18 cellular contexts compared by ENCODE assay signal in the genomic region with DNA sequence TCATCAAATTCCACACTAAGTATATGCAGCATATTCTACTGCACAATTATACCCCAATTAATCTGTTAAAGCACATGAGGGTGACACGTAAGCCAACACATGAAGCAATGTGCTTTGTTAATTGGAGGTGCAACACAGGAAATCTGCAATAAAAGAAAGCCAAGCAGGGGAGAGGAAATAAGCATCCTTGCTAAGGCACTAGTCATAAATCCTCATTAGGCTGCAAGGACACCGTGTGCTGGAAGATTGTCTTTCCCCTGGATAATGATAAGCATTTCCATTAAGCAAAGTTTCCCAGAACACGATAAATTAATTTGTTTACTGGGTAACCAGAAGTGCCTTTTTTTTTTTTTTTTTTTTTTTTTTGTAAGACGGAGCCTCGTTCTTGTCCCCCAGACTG.
"Had no signal": no experiment of that assay in that cellular context is flagged by ENCODE, and none has a peak within 500 bp of the region (broad histone marks: within the 10 kb centered on the region; RNA-seq: fewer than 3 reads in every experiment).

No MANE protein-coding gene starts in this region.

- H3K4me3 Mint-ChIP-seq: activated naive CD8-positive, alpha-beta T cell treated with anti-CD3 and anti-CD28 coated beads for 36 hours; WTC11 had no signal

- H3K9me3 ChIP-seq: prostate gland had no signal

- DNase-seq: activated CD4-positive, alpha-beta T cell treated with anti-CD3 and anti-CD28 coated beads, Interleukin-2, amount 50 U/mL, for 48 hours; activated naive CD4-positive, alpha-beta T cell treated with Interleukin-2 at 50 U/mL for 16 hours; activated naive CD8-positive, alpha-beta T cell treated with anti-CD3 and anti-CD28 coated beads for 36 hours; activated T-cell treated with anti-CD3 and anti-CD28 coated beads, Interleukin-2, amount 50 U/mL, for 48 hours; amniotic stem cell; foreskin fibroblast; left colon; naive thymus-derived CD8-positive, alpha-beta T cell; spleen; stimulated activated CD4-positive, alpha-beta T cell treated with anti-CD3 and anti-CD28 coated beads, Interleukin-4, amount 100 ng/mL, for 24 hours; stimulated activated naive CD4-positive, alpha-beta T cell treated with Interleukin-2 at 50 U/mL for 16 hours; T-helper 1 cell; T-helper 9 cell had no signal

- H3K27ac ChIP-seq: epithelial cell of prostate, prostate gland, spleen, thoracic aorta had no signal

- H3K27me3 Mint-ChIP-seq: activated naive CD8-positive, alpha-beta T cell treated with anti-CD3 and anti-CD28 coated beads for 36 hours; naive thymus-derived CD8-positive, alpha-beta T cell had no signal

- H3K4me3 ChIP-seq: lung, prostate gland, spleen, thoracic aorta had no signal

- H3K4me1 ChIP-seq: prostate gland, spleen had no signal

- H3K27me3 ChIP-seq: spleen had no signal

- H3K36me3 ChIP-seq: prostate gland, spleen, thoracic aorta had no signal

- ATAC-seq: left colon had no signal

- H3K27ac Mint-ChIP-seq: activated naive CD8-positive, alpha-beta T cell treated with anti-CD3 and anti-CD28 coated beads for 36 hours; WTC11 had no signal
